ENCODE assay signal across 8 cellular contexts in genomic region chr11:75554258-75555022, GRCh38. TPM values are rescaled to one million over a fixed set of nuclear protein-coding genes. Genes with fewer than 3 reads are reported as not detected.
DNase-seq lines count a peak whose midpoint lies in the region; ATAC-seq and TF ChIP-seq lines count a peak whose summit lies in the region.

No MANE protein-coding gene starts in this region.

- H3K4me1 ChIP-seq in HUES64 (ENCODE audit: insufficient read depth, low read length) (peaks cover 29% of the 10 kb centered on the region), right atrium auricular region (peaks cover 0 to 52% of the 10 kb centered on the region in 2 donors)

- H3K9me3 ChIP-seq in HUES64 (ENCODE audit: insufficient read depth, low read depth, low read length): no peaks in the 10 kb centered on the region
- H3K9me3 ChIP-seq in right atrium auricular region: no peaks in the 10 kb centered on the region

- peak; percentile 92 for ATAC-seq in sciatic nerve
- ATAC-seq in HG03039 (IDR thresholded peaks at IDR 0.05; ENCODE audit: unreplicated experiment): no peak
- no peak for ATAC-seq in GM21786 (IDR thresholded peaks at IDR 0.05; ENCODE audit: unreplicated experiment)

- peak in 57 of 58 donors; percentile 10 to 100 (median 86) for DNase-seq in anterior cingulate cortex (lab: John Stamatoyannopoulos, UW)
- peak; percentile 95 for DNase-seq in right atrium auricular region (ENCODE audit: low spot score)
- peak; percentile 94 for DNase-seq in sciatic nerve (ENCODE audit: low spot score)
- DNase-seq in NCI-H2196 (lab: John Stamatoyannopoulos, UW; ENCODE audit: unreplicated experiment): no peak
- DNase-seq in SW 1271 (lab: John Stamatoyannopoulos, UW): no peak

- H3K4me3 ChIP-seq in HUES64 (ENCODE audit: low read length) (no peak overlapping the region), right atrium auricular region (peak overlapping the region in 1 of 2 donors; percentile 25)

- intact Hi-C loops in sciatic nerve (cut with DNase I): no loop called here

- TF ChIP-seq CTCF in right atrium auricular region (IDR thresholded peaks at IDR 0.05): no peak

- H3K9ac ChIP-seq in HUES64 (ENCODE audit: low read depth, low read length): peak overlapping the region; percentile 48

- H3K27me3 ChIP-seq in HUES64 (ENCODE audit: insufficient read depth, low read length): no peaks in the 10 kb centered on the region
- H3K27me3 ChIP-seq in right atrium auricular region: no peaks in the 10 kb centered on the region

- no peaks in the 10 kb centered on the region for H3K36me3 ChIP-seq in HUES64 (ENCODE audit: insufficient read depth, low read length)
- H3K36me3 ChIP-seq in right atrium auricular region: no peaks in the 10 kb centered on the region

- 56% methylated on average over 21 of the region's 21 CpGs for WGBS in HUES64

- peak overlapping the region; percentile 70 for H3K27ac ChIP-seq in HUES64 (ENCODE audit: low read depth, low read length)
- H3K27ac ChIP-seq in right atrium auricular region: peak overlapping the region; percentile 81 to 94

RNA-seq across cellular contexts. Expression of gene SERPINH1, which starts 7.6 kb away (rescaled TPM):
- polyA plus RNA-seq in HUES64 (2013, experiment 1 of 2): 358 TPM
- polyA plus RNA-seq in HUES64 (2013, experiment 2 of 2): 392 TPM
- total RNA-seq in right atrium auricular region (100 to 1,000 TPM; 114 to 195 TPM), sciatic nerve (121 TPM)

RNA-seq across cellular contexts. Expression of gene GDPD5, which starts 28.7 kb away (rescaled TPM):
- polyA plus RNA-seq in HUES64 (2013, experiment 1 of 2): 6.2 TPM
- polyA plus RNA-seq in HUES64 (2013, experiment 2 of 2): 5.5 TPM
- total RNA-seq in right atrium auricular region: 1 to 10 TPM; 3.5 to 6.1 TPM
- total RNA-seq in sciatic nerve: 78.5 TPM

Comparison
In these comparisons a context has a peak if more than half of its experiments do, and no peak if none do; other contexts are left out.
1. DNase-seq: peak in anterior cingulate cortex (57 of 58), right atrium auricular region (single experiment) and sciatic nerve (single experiment); none in NCI-H2196 (single experiment) and SW 1271 (0 of 2).
2. RNA of gene GDPD5, which starts 28.7 kb away (total RNA-seq): 78.5 TPM in sciatic nerve (single experiment); 3.5 to 6.1 TPM in right atrium auricular region; every median in the first group is over 10 times any median in the second.